In the genomic region with DNA sequence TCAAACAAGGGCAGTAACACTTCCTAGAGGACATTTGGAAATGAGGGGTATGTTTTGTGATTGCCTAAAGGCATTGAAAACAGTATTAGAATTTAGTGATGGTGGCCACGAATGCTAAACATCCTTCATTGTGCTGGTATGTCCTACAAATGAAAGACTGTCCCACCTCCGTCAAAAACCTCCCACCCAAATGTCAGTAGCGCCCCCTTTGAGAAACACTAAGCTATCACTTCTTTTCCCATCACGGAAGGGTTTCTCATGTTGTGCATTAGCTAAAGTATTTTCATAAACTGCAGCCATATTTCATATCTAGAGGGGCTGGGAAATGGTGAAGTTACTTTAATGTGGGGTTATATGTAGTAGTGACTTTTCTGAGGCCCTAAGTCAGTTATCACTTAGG, we compare ENCODE assay signal across 1 cellular context.
TF ChIP-seq lines count a peak whose summit lies in the region.

No MANE protein-coding gene starts in this region.

TF ChIP-seq in GM23338, 12 proteins besides CTCF, POLR2A, EP300 and RAD21 (continued from another document):
- TF ChIP-seq, protein P1, sequence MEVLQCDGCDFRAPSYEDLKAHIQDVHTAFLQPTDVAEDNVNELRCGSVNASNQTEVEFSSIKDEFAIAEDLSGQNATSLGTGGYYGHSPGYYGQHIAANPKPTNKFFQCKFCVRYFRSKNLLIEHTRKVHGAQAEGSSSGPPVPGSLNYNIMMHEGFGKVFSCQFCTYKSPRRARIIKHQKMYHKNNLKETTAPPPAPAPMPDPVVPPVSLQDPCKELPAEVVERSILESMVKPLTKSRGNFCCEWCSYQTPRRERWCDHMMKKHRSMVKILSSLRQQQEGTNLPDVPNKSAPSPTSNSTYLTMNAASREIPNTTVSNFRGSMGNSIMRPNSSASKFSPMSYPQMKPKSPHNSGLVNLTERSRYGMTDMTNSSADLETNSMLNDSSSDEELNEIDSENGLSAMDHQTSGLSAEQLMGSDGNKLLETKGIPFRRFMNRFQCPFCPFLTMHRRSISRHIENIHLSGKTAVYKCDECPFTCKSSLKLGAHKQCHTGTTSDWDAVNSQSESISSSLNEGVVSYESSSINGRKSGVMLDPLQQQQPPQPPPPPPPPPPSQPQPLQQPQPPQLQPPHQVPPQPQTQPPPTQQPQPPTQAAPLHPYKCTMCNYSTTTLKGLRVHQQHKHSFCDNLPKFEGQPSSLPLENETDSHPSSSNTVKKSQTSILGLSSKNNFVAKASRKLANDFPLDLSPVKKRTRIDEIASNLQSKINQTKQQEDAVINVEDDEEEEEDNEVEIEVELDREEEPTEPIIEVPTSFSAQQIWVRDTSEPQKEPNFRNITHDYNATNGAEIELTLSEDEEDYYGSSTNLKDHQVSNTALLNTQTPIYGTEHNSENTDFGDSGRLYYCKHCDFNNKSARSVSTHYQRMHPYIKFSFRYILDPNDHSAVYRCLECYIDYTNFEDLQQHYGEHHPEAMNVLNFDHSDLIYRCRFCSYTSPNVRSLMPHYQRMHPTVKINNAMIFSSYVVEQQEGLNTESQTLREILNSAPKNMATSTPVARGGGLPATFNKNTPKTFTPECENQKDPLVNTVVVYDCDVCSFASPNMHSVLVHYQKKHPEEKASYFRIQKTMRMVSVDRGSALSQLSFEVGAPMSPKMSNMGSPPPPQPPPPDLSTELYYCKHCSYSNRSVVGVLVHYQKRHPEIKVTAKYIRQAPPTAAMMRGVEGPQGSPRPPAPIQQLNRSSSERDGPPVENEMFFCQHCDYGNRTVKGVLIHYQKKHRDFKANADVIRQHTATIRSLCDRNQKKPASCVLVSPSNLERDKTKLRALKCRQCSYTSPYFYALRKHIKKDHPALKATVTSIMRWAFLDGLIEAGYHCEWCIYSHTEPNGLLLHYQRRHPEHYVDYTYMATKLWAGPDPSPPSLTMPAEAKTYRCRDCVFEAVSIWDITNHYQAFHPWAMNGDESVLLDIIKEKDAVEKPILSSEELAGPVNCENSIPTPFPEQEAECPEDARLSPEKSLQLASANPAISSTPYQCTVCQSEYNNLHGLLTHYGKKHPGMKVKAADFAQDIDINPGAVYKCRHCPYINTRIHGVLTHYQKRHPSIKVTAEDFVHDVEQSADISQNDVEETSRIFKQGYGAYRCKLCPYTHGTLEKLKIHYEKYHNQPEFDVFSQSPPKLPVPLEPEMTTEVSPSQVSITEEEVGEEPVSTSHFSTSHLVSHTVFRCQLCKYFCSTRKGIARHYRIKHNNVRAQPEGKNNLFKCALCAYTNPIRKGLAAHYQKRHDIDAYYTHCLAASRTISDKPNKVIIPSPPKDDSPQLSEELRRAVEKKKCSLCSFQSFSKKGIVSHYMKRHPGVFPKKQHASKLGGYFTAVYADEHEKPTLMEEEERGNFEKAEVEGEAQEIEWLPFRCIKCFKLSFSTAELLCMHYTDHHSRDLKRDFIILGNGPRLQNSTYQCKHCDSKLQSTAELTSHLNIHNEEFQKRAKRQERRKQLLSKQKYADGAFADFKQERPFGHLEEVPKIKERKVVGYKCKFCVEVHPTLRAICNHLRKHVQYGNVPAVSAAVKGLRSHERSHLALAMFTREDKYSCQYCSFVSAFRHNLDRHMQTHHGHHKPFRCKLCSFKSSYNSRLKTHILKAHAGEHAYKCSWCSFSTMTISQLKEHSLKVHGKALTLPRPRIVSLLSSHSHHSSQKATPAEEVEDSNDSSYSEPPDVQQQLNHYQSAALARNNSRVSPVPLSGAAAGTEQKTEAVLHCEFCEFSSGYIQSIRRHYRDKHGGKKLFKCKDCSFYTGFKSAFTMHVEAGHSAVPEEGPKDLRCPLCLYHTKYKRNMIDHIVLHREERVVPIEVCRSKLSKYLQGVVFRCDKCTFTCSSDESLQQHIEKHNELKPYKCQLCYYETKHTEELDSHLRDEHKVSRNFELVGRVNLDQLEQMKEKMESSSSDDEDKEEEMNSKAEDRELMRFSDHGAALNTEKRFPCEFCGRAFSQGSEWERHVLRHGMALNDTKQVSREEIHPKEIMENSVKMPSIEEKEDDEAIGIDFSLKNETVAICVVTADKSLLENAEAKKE (CRISPR knock-in tag; IDR thresholded peaks at IDR 0.05) = no peak
- TF ChIP-seq ZNF114 (CRISPR knock-in tag; IDR thresholded peaks at IDR 0.05) (no peak), NANOG (IDR thresholded peaks at IDR 0.05; ENCODE audit: borderline replicate concordance) (no peak), STAT1 (IDR thresholded peaks at IDR 0.05; ENCODE audit: unreplicated experiment) (no peak), EZH2phosphoT487 (IDR thresholded peaks at IDR 0.05; ENCODE audit: unreplicated experiment) (no peak), CREB1 (CRISPR knock-in tag; IDR thresholded peaks at IDR 0.05; ENCODE audit: low read depth) (no peak), POLR2AphosphoS5 (IDR thresholded peaks at IDR 0.05; ENCODE audit: low read depth) (no peak), JUNB (IDR thresholded peaks at IDR 0.05; ENCODE audit: unreplicated experiment) (no peak)
- TF ChIP-seq, protein P2, sequence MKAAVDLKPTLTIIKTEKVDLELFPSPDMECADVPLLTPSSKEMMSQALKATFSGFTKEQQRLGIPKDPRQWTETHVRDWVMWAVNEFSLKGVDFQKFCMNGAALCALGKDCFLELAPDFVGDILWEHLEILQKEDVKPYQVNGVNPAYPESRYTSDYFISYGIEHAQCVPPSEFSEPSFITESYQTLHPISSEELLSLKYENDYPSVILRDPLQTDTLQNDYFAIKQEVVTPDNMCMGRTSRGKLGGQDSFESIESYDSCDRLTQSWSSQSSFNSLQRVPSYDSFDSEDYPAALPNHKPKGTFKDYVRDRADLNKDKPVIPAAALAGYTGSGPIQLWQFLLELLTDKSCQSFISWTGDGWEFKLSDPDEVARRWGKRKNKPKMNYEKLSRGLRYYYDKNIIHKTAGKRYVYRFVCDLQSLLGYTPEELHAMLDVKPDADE (IDR thresholded peaks at IDR 0.05) = no peak
- TF ChIP-seq, protein P3, sequence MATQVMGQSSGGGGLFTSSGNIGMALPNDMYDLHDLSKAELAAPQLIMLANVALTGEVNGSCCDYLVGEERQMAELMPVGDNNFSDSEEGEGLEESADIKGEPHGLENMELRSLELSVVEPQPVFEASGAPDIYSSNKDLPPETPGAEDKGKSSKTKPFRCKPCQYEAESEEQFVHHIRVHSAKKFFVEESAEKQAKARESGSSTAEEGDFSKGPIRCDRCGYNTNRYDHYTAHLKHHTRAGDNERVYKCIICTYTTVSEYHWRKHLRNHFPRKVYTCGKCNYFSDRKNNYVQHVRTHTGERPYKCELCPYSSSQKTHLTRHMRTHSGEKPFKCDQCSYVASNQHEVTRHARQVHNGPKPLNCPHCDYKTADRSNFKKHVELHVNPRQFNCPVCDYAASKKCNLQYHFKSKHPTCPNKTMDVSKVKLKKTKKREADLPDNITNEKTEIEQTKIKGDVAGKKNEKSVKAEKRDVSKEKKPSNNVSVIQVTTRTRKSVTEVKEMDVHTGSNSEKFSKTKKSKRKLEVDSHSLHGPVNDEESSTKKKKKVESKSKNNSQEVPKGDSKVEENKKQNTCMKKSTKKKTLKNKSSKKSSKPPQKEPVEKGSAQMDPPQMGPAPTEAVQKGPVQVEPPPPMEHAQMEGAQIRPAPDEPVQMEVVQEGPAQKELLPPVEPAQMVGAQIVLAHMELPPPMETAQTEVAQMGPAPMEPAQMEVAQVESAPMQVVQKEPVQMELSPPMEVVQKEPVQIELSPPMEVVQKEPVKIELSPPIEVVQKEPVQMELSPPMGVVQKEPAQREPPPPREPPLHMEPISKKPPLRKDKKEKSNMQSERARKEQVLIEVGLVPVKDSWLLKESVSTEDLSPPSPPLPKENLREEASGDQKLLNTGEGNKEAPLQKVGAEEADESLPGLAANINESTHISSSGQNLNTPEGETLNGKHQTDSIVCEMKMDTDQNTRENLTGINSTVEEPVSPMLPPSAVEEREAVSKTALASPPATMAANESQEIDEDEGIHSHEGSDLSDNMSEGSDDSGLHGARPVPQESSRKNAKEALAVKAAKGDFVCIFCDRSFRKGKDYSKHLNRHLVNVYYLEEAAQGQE (IDR thresholded peaks at IDR 0.05; ENCODE audit: unreplicated experiment) = no peak
